12 cellular contexts compared by ENCODE assay signal in the genomic region with DNA sequence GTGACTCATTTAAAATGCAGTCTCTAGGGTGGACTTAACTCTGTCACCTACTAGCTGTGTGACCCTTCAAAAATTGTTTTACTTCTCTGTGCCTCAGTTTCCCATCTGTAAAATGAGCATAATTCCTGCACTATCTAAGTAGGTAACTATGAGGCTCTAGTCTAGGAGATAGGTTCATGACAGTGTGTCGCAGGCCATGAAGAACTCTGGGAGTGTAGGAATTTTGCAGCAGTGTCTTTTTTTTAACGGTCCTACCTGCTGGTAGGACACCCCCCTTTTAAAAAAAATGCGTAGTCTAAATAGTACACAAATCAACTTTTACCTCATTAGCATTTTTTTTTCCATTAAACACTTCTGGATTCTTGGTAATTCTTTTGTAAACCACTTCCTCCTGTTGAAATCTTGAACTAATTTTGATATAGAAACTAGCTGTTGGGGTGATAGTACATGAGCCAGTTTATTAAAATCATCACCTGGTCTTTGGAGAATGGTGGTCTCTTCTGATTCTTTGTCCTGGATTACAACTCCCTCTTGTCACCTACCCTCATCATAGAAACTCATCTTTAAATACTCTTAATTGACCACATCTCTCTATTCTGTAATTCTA.
DNase-seq lines count a peak whose midpoint lies in the region; ATAC-seq and TF ChIP-seq lines count a peak whose summit lies in the region.
"Had no signal": no experiment of that assay in that cellular context is flagged by ENCODE, and none has a peak within 500 bp of the region (broad histone marks: within the 10 kb centered on the region; RNA-seq: fewer than 3 reads in every experiment).

No MANE protein-coding gene starts in this region.

- H3K4me3 ChIP-seq in CD4-positive, alpha-beta memory T cell (ENCODE audit: low read length in 2 of 2), result peak overlapping the region in 1 of 2 donors; percentile 6
- no peak overlapping the region for H3K4me3 ChIP-seq in neutrophil (ENCODE audit: low read depth in 1 of 2, low read length in 1 of 2)
- H3K4me3 ChIP-seq: dorsolateral prefrontal cortex had no signal

- H3K4me1 ChIP-seq in CD4-positive, alpha-beta memory T cell (ENCODE audit: insufficient read depth, low read length), result peaks cover 59% of the 10 kb centered on the region
- peaks cover 64 to 73% of the 10 kb centered on the region in 2 experiments for H3K4me1 ChIP-seq in neutrophil (ENCODE audit: control insufficient read depth in 1 of 2, insufficient read depth in 1 of 2, low read depth in 1 of 2, low read length in 1 of 2)

- POLR2A ChIA-PET in CD4-positive, alpha-beta memory T cell (lab: Charles Lee; ENCODE audit: partially characterized antibody), result interaction anchor here (0.7 to 1.6 kb wide), 2 partner anchors 87 to 258 kb away, joined by 3 to 10 read pairs; no protein-coding TSS in a partner anchor
- POLR2A ChIA-PET in activated CD8-positive, alpha-beta T cell treated with anti-CD3 and anti-CD28 coated beads for 36 hours (lab: Charles Lee), result interaction anchor here (0.7 to 2.9 kb wide), 2 partner anchors 14 to 87 kb away, joined by 3 to 10 read pairs; no protein-coding TSS in a partner anchor

- H3K27ac ChIP-seq in CD4-positive, alpha-beta memory T cell (ENCODE audit: low read depth, low read length), result no peak overlapping the region
- H3K27ac ChIP-seq in neutrophil, result peak overlapping the region; percentile 81

- H3K36me3 ChIP-seq in CD4-positive, alpha-beta memory T cell (ENCODE audit: insufficient read depth, low read length), result no peaks in the 10 kb centered on the region
- H3K36me3 ChIP-seq in neutrophil, result no peaks in the 10 kb centered on the region

- peak in 2 of 5 donors; percentile 23 to 26 for DNase-seq in CD4-positive, alpha-beta memory T cell
- DNase-seq in activated CD8-positive, alpha-beta T cell treated with anti-CD3 and anti-CD28 coated beads for 36 hours, result no peak
- DNase-seq in putamen (ENCODE audit: low spot score), result no peak
- no peak for DNase-seq in HT-29 (ENCODE audit: low spot score)
- DNase-seq: activated CD4-positive, alpha-beta T cell treated with anti-CD3 and anti-CD28 coated beads, Interleukin-2, amount 50 U/mL, for 1 hour; dorsolateral prefrontal cortex; midbrain; NCI-H146; NCI-H526 treated with DMSO at 0.1 percent for 48 hours had no signal

- H3K4me1 Mint-ChIP-seq in CD4-positive, alpha-beta memory T cell, result peaks cover 48 to 69% (median 60%) of the 10 kb centered on the region in 4 donors
- H3K4me1 Mint-ChIP-seq in IgD-negative memory B cell, result peaks cover 38 to 54% (median 42%) of the 10 kb centered on the region in 3 donors
- H3K4me1 Mint-ChIP-seq in activated CD8-positive, alpha-beta T cell treated with anti-CD3 and anti-CD28 coated beads for 36 hours (ENCODE audit: low read depth), result peaks cover 64% of the 10 kb centered on the region

- H3K27me3 ChIP-seq in CD4-positive, alpha-beta memory T cell (ENCODE audit: insufficient read depth, low read length), result no peaks in the 10 kb centered on the region
- H3K27me3 ChIP-seq in neutrophil, result no peaks in the 10 kb centered on the region
- H3K27me3 ChIP-seq: dorsolateral prefrontal cortex had no signal

- TF ChIP-seq CTCF in activated CD8-positive, alpha-beta T cell treated with anti-CD3 and anti-CD28 coated beads for 36 hours (IDR thresholded peaks at IDR 0.05), result no peak
- no peak for TF ChIP-seq CTCF in neutrophil (IDR thresholded peaks at IDR 0.05)

- H3K27me3 Mint-ChIP-seq in CD4-positive, alpha-beta memory T cell, result no peaks in the 10 kb centered on the region
- no peaks in the 10 kb centered on the region for H3K27me3 Mint-ChIP-seq in IgD-negative memory B cell
- H3K27me3 Mint-ChIP-seq in activated CD8-positive, alpha-beta T cell treated with anti-CD3 and anti-CD28 coated beads for 36 hours, result no peaks in the 10 kb centered on the region

- no peaks in the 10 kb centered on the region for H3K9me3 Mint-ChIP-seq in CD4-positive, alpha-beta memory T cell
- H3K9me3 Mint-ChIP-seq in IgD-negative memory B cell, result no peaks in the 10 kb centered on the region
- H3K9me3 Mint-ChIP-seq in activated CD8-positive, alpha-beta T cell treated with anti-CD3 and anti-CD28 coated beads for 36 hours, result peaks cover 3% of the 10 kb centered on the region

- no peaks in the 10 kb centered on the region for H3K9me3 ChIP-seq in CD4-positive, alpha-beta memory T cell (ENCODE audit: control insufficient read depth in 1 of 2, low read length in 2 of 2)
- H3K9me3 ChIP-seq in neutrophil, result no peaks in the 10 kb centered on the region

- peak overlapping the region; percentile 25 to 94 (median 85) for H3K27ac Mint-ChIP-seq in CD4-positive, alpha-beta memory T cell
- H3K27ac Mint-ChIP-seq in IgD-negative memory B cell, result peak overlapping the region; percentile 13 to 71 (median 17)
- H3K27ac Mint-ChIP-seq in activated CD8-positive, alpha-beta T cell treated with anti-CD3 and anti-CD28 coated beads for 36 hours, result peak overlapping the region; percentile 97

- no peaks in the 10 kb centered on the region for H3K36me3 Mint-ChIP-seq in CD4-positive, alpha-beta memory T cell
- H3K36me3 Mint-ChIP-seq in IgD-negative memory B cell, result peaks cover 3% of the 10 kb centered on the region
- no peaks in the 10 kb centered on the region for H3K36me3 Mint-ChIP-seq in activated CD8-positive, alpha-beta T cell treated with anti-CD3 and anti-CD28 coated beads for 36 hours (ENCODE audit: low read depth)

- CTCF ChIA-PET in CD4-positive, alpha-beta memory T cell (lab: Charles Lee; ENCODE audit: partially characterized antibody), result interaction anchor here (1.1 kb wide), 1 partner anchor 12 kb away, joined by 4 read pairs; no protein-coding TSS in a partner anchor
- CTCF ChIA-PET in activated CD8-positive, alpha-beta T cell treated with anti-CD3 and anti-CD28 coated beads for 36 hours (lab: Charles Lee), result no interaction called here

- ATAC-seq in activated CD8-positive, alpha-beta T cell treated with anti-CD3 and anti-CD28 coated beads for 36 hours, result peak; percentile 65
- no peak for ATAC-seq in HG02852 (IDR thresholded peaks at IDR 0.05; ENCODE audit: unreplicated experiment)

- peak overlapping the region; percentile 7 to 71 (median 65) for H3K4me3 Mint-ChIP-seq in CD4-positive, alpha-beta memory T cell
- peak overlapping the region in 2 of 4 donors; percentile 56 to 85 for H3K4me3 Mint-ChIP-seq in IgD-negative memory B cell
- H3K4me3 Mint-ChIP-seq in activated CD8-positive, alpha-beta T cell treated with anti-CD3 and anti-CD28 coated beads for 36 hours, result peak overlapping the region; percentile 64

- intact Hi-C loops in CD4-positive, alpha-beta memory T cell (cut with micrococcal nuclease), result loop anchor here (2.0 kb wide), 1 partner anchor 202 kb away; no protein-coding TSS in a partner anchor
- intact Hi-C loops in activated CD8-positive, alpha-beta T cell treated with anti-CD3 and anti-CD28 coated beads for 36 hours (cut with micrococcal nuclease), result loop anchor here (5.0 kb wide), 1 partner anchor 86 kb away; a partner anchor contains a TSS

Comparison
In these comparisons a context has a peak if more than half of its experiments do, and no peak if none do; other contexts are left out.
1. H3K27ac Mint-ChIP-seq: peak in every context shown above with its lines; median percentile 97 in activated CD8-positive, alpha-beta T cell treated with anti-CD3 and anti-CD28 coated beads for 36 hours; 85 in CD4-positive, alpha-beta memory T cell; 17 in IgD-negative memory B cell.